Comparison of ENCODE assay signal across 10 cellular contexts in the genomic region with DNA sequence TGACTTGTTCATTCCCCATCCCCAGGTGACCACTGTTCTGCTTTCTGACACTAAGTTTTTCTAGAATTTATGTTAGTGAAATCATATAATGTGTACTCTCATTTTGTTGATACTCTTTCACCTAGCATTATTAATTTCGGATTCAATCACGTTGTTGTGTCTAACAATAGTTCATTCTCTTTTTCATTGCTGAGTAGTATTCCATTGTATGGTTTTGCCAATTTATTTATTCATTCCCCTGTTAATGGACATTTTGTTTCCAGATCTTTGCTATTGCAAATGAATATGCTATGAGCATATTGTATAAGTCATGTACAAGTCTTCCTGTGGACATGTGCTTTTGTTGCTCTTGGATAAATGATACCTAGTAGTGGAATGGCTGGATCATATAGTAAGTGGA.
"Had no signal": no experiment of that assay in that cellular context is flagged by ENCODE, and none has a peak within 500 bp of the region (broad histone marks: within the 10 kb centered on the region; RNA-seq: fewer than 3 reads in every experiment).

No MANE protein-coding gene starts in this region.

- DNase-seq: GM23248, GOT3, H7, H9, HCEC 1CT, HFFc6 had no signal

- H2AFZ ChIP-seq: GM23248, GM23338 had no signal

- FAIRE-seq: H54 had no signal

- H3K36me3 ChIP-seq: HAP-1 had no signal

- H3K9me3 ChIP-seq: HAP-1 had no signal

- ATAC-seq: GM23338, HCT116 had no signal

- H3K4me3 ChIP-seq: GM23248, GM23338, HAP-1 had no signal

- H3K27ac ChIP-seq: GM23248 had no signal

- H3K4me1 ChIP-seq: HAP-1 had no signal

- H3K4me2 ChIP-seq: GM23338 had no signal

- H3K9ac ChIP-seq: GM23248 had no signal
